In genomic region chr14:64510127-64510808, GRCh38 we compare ENCODE assay signal across 9 cellular contexts. TPM values are rescaled to one million over a fixed set of nuclear protein-coding genes. Genes with fewer than 3 reads are reported as not detected.
DNase-seq lines count a peak whose midpoint lies in the region; ATAC-seq and TF ChIP-seq lines count a peak whose summit lies in the region.
"Had no signal": no experiment of that assay in that cellular context is flagged by ENCODE, and none has a peak within 500 bp of the region (broad histone marks: within the 10 kb centered on the region; RNA-seq: fewer than 3 reads in every experiment).

No MANE protein-coding gene starts in this region.

- H3K36me3 ChIP-seq in SK-N-MC (ENCODE audit: insufficient read depth, low read length) (no peaks in the 10 kb centered on the region), endodermal cell (ENCODE audit: control insufficient read depth, insufficient read depth, low read length) (peaks cover 12% of the 10 kb centered on the region), brain microvascular endothelial cell (replicated peaks) (peaks cover 2% of the 10 kb centered on the region)

- H3K9me3 ChIP-seq in SK-N-MC (ENCODE audit: low read depth, low read length) (no peaks in the 10 kb centered on the region), endodermal cell (ENCODE audit: control insufficient read depth, low read length) (no peaks in the 10 kb centered on the region)

- H3K27me3 ChIP-seq in endodermal cell (ENCODE audit: control insufficient read depth, insufficient read depth, low read length, poor library complexity, severe bottlenecking) = no peaks in the 10 kb centered on the region
- H3K27me3 ChIP-seq in brain microvascular endothelial cell (replicated peaks) = no peaks in the 10 kb centered on the region

- TF ChIP-seq CTCF in endodermal cell (conservative IDR thresholded peaks at IDR 0.05) = no peak
- no peak for TF ChIP-seq CTCF in brain microvascular endothelial cell (IDR thresholded peaks at IDR 0.05; ENCODE audit: low read depth, low read length, missing control alignments)

- H3K27ac ChIP-seq in SK-N-MC (peak overlapping the region; percentile 81), endodermal cell (ENCODE audit: low read depth, low read length) (no peak overlapping the region), brain microvascular endothelial cell (no peak overlapping the region)

- intact Hi-C loops in activated CD4-positive, alpha-beta T cell treated with anti-CD3 and anti-CD28 coated beads, Interleukin-2, amount 10 ng/mL, durations not matched to agents 24 days and 14 days (cut with micrococcal nuclease) = loop anchor here (2.0 kb wide), 1 partner anchor 45 kb away; the partner anchor contains the start of gene AKAP5

- no peak for ATAC-seq in stimulated activated naive B cell treated with anti-CD40 and anti-IgM and Interleukin-4, amounts not matched to agents 10 μg/mL and 1 μg/mL and 100 μg/mL, for 72 hours (replicated peaks)

- H3K4me3 ChIP-seq in SK-N-MC (peak overlapping the region; percentile 64), endodermal cell (ENCODE audit: low read length) (no peak overlapping the region), brain microvascular endothelial cell (ENCODE audit: low read depth, low read length) (no peak overlapping the region)

- in situ Hi-C loops in brain microvascular endothelial cell (cut with HindIII; ENCODE audit: low pct_ligation_motif_present, low sequenced_read_pairs) = no loop called here

- peaks cover 65% of the 10 kb centered on the region for H3K4me1 Mint-ChIP-seq in activated CD4-positive, alpha-beta T cell treated with anti-CD3 and anti-CD28 coated beads, Interleukin-2, amount 10 ng/mL, durations not matched to agents 24 days and 14 days
- peaks cover 54% of the 10 kb centered on the region for H3K4me1 Mint-ChIP-seq in endodermal cell
- peaks cover 45 to 76% of the 10 kb centered on the region in 2 donors for H3K4me1 Mint-ChIP-seq in stimulated activated naive B cell treated with anti-CD40 and anti-IgM and Interleukin-4, amounts not matched to agents 10 μg/mL and 1 μg/mL and 100 μg/mL, for 72 hours

- no peaks in the 10 kb centered on the region for H3K9me3 Mint-ChIP-seq in activated CD4-positive, alpha-beta T cell treated with anti-CD3 and anti-CD28 coated beads, Interleukin-2, amount 10 ng/mL, durations not matched to agents 24 days and 14 days
- H3K9me3 Mint-ChIP-seq in endodermal cell = no peaks in the 10 kb centered on the region
- no peaks in the 10 kb centered on the region for H3K9me3 Mint-ChIP-seq in stimulated activated naive B cell treated with anti-CD40 and anti-IgM and Interleukin-4, amounts not matched to agents 10 μg/mL and 1 μg/mL and 100 μg/mL, for 72 hours

- peak overlapping the region; percentile 84 for H3K27ac Mint-ChIP-seq in activated CD4-positive, alpha-beta T cell treated with anti-CD3 and anti-CD28 coated beads, Interleukin-2, amount 10 ng/mL, durations not matched to agents 24 days and 14 days
- peak overlapping the region; percentile 14 for H3K27ac Mint-ChIP-seq in endodermal cell
- peak overlapping the region; percentile 2 for H3K27ac Mint-ChIP-seq in stimulated activated naive B cell treated with anti-CD40 and anti-IgM and Interleukin-4, amounts not matched to agents 10 μg/mL and 1 μg/mL and 100 μg/mL, for 72 hours

- H3K9ac ChIP-seq in SK-N-MC (ENCODE audit: insufficient read length) (peak overlapping the region; percentile 39), endodermal cell (ENCODE audit: extremely low read depth, low read length, poor library complexity, severe bottlenecking) (no peak overlapping the region)

- peak; percentile 56 for DNase-seq in activated CD4-positive, alpha-beta T cell treated with anti-CD3 and anti-CD28 coated beads, Interleukin-2, amount 10 ng/mL, durations not matched to agents 24 days and 14 days
- DNase-seq in activated CD4-positive, alpha-beta T cell treated with anti-CD3 and anti-CD28 coated beads for 4 hours = no peak
- no peak for DNase-seq in SK-N-MC (ENCODE audit: low read depth, low spot score)
- no peak for DNase-seq in endodermal cell
- no peak for DNase-seq in stimulated activated naive B cell treated with anti-CD40 and anti-IgM and Interleukin-4, amounts not matched to agents 10 μg/mL and 1 μg/mL and 100 μg/mL, for 72 hours
- no peak for DNase-seq in ureter (ENCODE audit: low spot score)
- no peak for DNase-seq in brain microvascular endothelial cell
- no peak for DNase-seq in COR-L47 (lab: John Stamatoyannopoulos, UW)
- DNase-seq: cortex of kidney had no signal

- WGBS in endodermal cell (ENCODE audit: insufficient coverage in 1 of 2, insufficient read length in 1 of 2), 2 experiments = 90% methylated on average over 1 to 2 of the region's 2 CpGs

- H3K4me1 ChIP-seq in endodermal cell (ENCODE audit: control insufficient read depth, insufficient read depth, low read length) = peaks cover 9% of the 10 kb centered on the region

- H3K4me3 Mint-ChIP-seq in activated CD4-positive, alpha-beta T cell treated with anti-CD3 and anti-CD28 coated beads, Interleukin-2, amount 10 ng/mL, durations not matched to agents 24 days and 14 days = peak overlapping the region; percentile 58
- H3K4me3 Mint-ChIP-seq in endodermal cell = no peak overlapping the region
- H3K4me3 Mint-ChIP-seq in stimulated activated naive B cell treated with anti-CD40 and anti-IgM and Interleukin-4, amounts not matched to agents 10 μg/mL and 1 μg/mL and 100 μg/mL, for 72 hours = peak overlapping the region; percentile 22 to 41

- peaks cover 26% of the 10 kb centered on the region for H3K36me3 Mint-ChIP-seq in activated CD4-positive, alpha-beta T cell treated with anti-CD3 and anti-CD28 coated beads, Interleukin-2, amount 10 ng/mL, durations not matched to agents 24 days and 14 days (ENCODE audit: low read depth)
- no peaks in the 10 kb centered on the region for H3K36me3 Mint-ChIP-seq in endodermal cell (ENCODE audit: low read depth)
- H3K36me3 Mint-ChIP-seq in stimulated activated naive B cell treated with anti-CD40 and anti-IgM and Interleukin-4, amounts not matched to agents 10 μg/mL and 1 μg/mL and 100 μg/mL, for 72 hours = peaks cover 11 to 15% of the 10 kb centered on the region in 2 donors

- H3K27me3 Mint-ChIP-seq in activated CD4-positive, alpha-beta T cell treated with anti-CD3 and anti-CD28 coated beads, Interleukin-2, amount 10 ng/mL, durations not matched to agents 24 days and 14 days = no peaks in the 10 kb centered on the region
- no peaks in the 10 kb centered on the region for H3K27me3 Mint-ChIP-seq in endodermal cell (ENCODE audit: insufficient read depth)
- H3K27me3 Mint-ChIP-seq in stimulated activated naive B cell treated with anti-CD40 and anti-IgM and Interleukin-4, amounts not matched to agents 10 μg/mL and 1 μg/mL and 100 μg/mL, for 72 hours = no peaks in the 10 kb centered on the region

RNA-seq across cellular contexts. Expression of gene ZBTB1, which starts 5.7 kb away (rescaled TPM):
- 45.4 and 46.5 TPM in 2 replicates for total RNA-seq in activated CD4-positive, alpha-beta T cell treated with anti-CD3 and anti-CD28 coated beads, Interleukin-2, amount 10 ng/mL, durations not matched to agents 24 days and 14 days
- 10 to 100 TPM; 31.0 to 32.4 TPM for total RNA-seq in endodermal cell
- 24.3 TPM for polyA plus RNA-seq in endodermal cell (2013, experiment 1 of 2)
- polyA plus RNA-seq in endodermal cell (2013, experiment 2 of 2) = 23.0 TPM
- total RNA-seq in ureter = 51.1 TPM

RNA-seq across cellular contexts. Expression of gene ZBTB25, which starts 6.6 kb away (rescaled TPM):
- 21.8 and 22.2 TPM in 2 replicates for total RNA-seq in activated CD4-positive, alpha-beta T cell treated with anti-CD3 and anti-CD28 coated beads, Interleukin-2, amount 10 ng/mL, durations not matched to agents 24 days and 14 days
- total RNA-seq in endodermal cell (10 to 100 TPM; 14.0 to 17.0 TPM), ureter (23.8 TPM)
- polyA plus RNA-seq in endodermal cell (2013, experiment 1 of 2) = 9.0 TPM
- polyA plus RNA-seq in endodermal cell (2013, experiment 2 of 2) = 8.7 TPM

RNA-seq across cellular contexts. Expression of gene HSPA2, which starts 30.3 kb away (rescaled TPM):
- total RNA-seq in activated CD4-positive, alpha-beta T cell treated with anti-CD3 and anti-CD28 coated beads, Interleukin-2, amount 10 ng/mL, durations not matched to agents 24 days and 14 days = 8.1 TPM in 2 replicates
- 10 to 100 TPM in 1 of 2 donors, 1 to 10 TPM in 1; 7.9 to 12.9 TPM for total RNA-seq in endodermal cell
- 13.9 TPM for polyA plus RNA-seq in endodermal cell (2013, experiment 1 of 2)
- 12.8 TPM for polyA plus RNA-seq in endodermal cell (2013, experiment 2 of 2)
- 36.7 TPM for total RNA-seq in ureter

RNA-seq across cellular contexts. Expression of gene PPP1R36, which starts 39.5 kb away (rescaled TPM):
- total RNA-seq in activated CD4-positive, alpha-beta T cell treated with anti-CD3 and anti-CD28 coated beads, Interleukin-2, amount 10 ng/mL, durations not matched to agents 24 days and 14 days = 0.31 and 0.33 TPM in 2 replicates
- 1 to 10 TPM in 1 of 2 donors, under 1 TPM in 1; 0.24 to 1.2 TPM for total RNA-seq in endodermal cell
- polyA plus RNA-seq in endodermal cell (2013, experiment 1 of 2) = 0.14 TPM
- 0.58 TPM for polyA plus RNA-seq in endodermal cell (2013, experiment 2 of 2)
- 4.6 TPM for total RNA-seq in ureter

RNA-seq across cellular contexts. Expression of gene AKAP5, which starts 45.0 kb away (rescaled TPM):
- total RNA-seq in activated CD4-positive, alpha-beta T cell treated with anti-CD3 and anti-CD28 coated beads, Interleukin-2, amount 10 ng/mL, durations not matched to agents 24 days and 14 days = 0.90 and 0.98 TPM in 2 replicates
- total RNA-seq in endodermal cell = 1 to 10 TPM; 1.3 to 2.0 TPM
- polyA plus RNA-seq in endodermal cell (2013, experiment 1 of 2) = 0.78 TPM
- 0.95 TPM for polyA plus RNA-seq in endodermal cell (2013, experiment 2 of 2)
- total RNA-seq in ureter = 0.96 TPM

Comparison
In these comparisons a context has a peak if more than half of its experiments do, and no peak if none do; other contexts are left out.
1. H3K27ac Mint-ChIP-seq: peak in every context shown above with its lines; median percentile 84 in activated CD4-positive, alpha-beta T cell treated with anti-CD3 and anti-CD28 coated beads, Interleukin-2, amount 10 ng/mL, durations not matched to agents 24 days and 14 days; 14 in endodermal cell; 2 in stimulated activated naive B cell treated with anti-CD40 and anti-IgM and Interleukin-4, amounts not matched to agents 10 μg/mL and 1 μg/mL and 100 μg/mL, for 72 hours.